Comparison of ENCODE assay signal across 22 cellular contexts in the genomic region with DNA sequence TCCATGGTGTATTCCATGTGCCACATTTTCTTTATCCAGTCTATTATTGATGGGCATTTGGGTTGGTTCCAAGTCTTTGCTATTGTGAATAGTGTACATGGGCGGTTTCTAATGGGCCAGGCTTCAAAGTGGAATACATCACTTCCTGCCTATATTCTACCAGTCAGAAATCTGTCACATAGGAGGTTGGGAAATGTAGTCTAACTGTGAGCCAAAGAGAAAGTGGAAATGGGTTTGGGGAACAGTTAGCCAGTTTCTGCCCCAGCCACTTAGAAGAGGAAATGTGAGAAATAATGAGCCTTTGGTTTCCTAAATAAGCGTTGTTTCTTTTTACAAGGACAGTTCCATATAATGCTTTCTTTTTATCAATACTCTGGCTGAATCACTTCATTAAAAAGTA.
DNase-seq lines count a peak whose midpoint lies in the region; ATAC-seq, FAIRE-seq and TF ChIP-seq lines count a peak whose summit lies in the region.
"Had no signal": no experiment of that assay in that cellular context is flagged by ENCODE, and none has a peak within 500 bp of the region (broad histone marks: within the 10 kb centered on the region; RNA-seq: fewer than 3 reads in every experiment).

No MANE protein-coding gene starts in this region.

- H3K27ac ChIP-seq in spleen, result no peak overlapping the region
- H3K27ac ChIP-seq: BLaER1 treated with 17β-estradiol and CSF1 and Interleukin-3, amounts not matched to agents 10 nM and 100 nM; gastroesophageal sphincter; prostate gland; stomach; upper lobe of left lung; VCaP had no signal

- no peak for TF ChIP-seq CTCF in GM06990 (IDR thresholded peaks at IDR 0.05; ENCODE audit: insufficient read depth, low read length, poor library complexity, severe bottlenecking)
- no peak for TF ChIP-seq CTCF in spleen (IDR thresholded peaks at IDR 0.05 in 8 of 11, conservative IDR thresholded peaks at IDR 0.05 in 3 of 11)

- H3K9me3 ChIP-seq in spleen, result peaks cover 0 to 6% (median 0%) of the 10 kb centered on the region in 8 donors
- H3K9me3 ChIP-seq: gastroesophageal sphincter, HAP-1, prostate gland, upper lobe of left lung had no signal

- 24 to 58% (median 43%) methylated on average over 2 of the region's 2 CpGs for WGBS in spleen, 5 donors

- peak; percentile 28 for DNase-seq in GM06990 (ENCODE audit: extremely low read depth, insufficient read length)
- DNase-seq in GM19240 (ENCODE audit: insufficient read length, low spot score), result peak; percentile 11
- no peak for DNase-seq in AG20443 (ENCODE audit: low spot score)
- no peak for DNase-seq in Right ventricle myocardium inferior (ENCODE audit: missing footprints)
- no peak for DNase-seq in spleen
- DNase-seq: activated CD4-positive, alpha-beta T cell treated with anti-CD3 and anti-CD28 coated beads, Interleukin-2, amount 50 U/mL, for 1 hour; effector CD8-positive, alpha-beta T cell; KG1; NCI-H524; Right ventricle myocardium superior; stimulated activated CD4-positive, alpha-beta T cell treated with anti-CD3 and anti-CD28 coated beads, Interleukin-2, amount 100 ng/mL, for 48 hours; stomach; upper lobe of left lung had no signal

- H3K27me3 ChIP-seq in GM06990 (replicated peaks; ENCODE audit: control insufficient read depth, insufficient read depth, low read length) (no peaks in the 10 kb centered on the region), spleen (replicated peaks in 1 of 7) (no peaks in the 10 kb centered on the region)
- H3K27me3 ChIP-seq: gastroesophageal sphincter, upper lobe of left lung had no signal

- H3K36me3 ChIP-seq in GM06990 (ENCODE audit: control insufficient read depth, insufficient read depth, low read length) (no peaks in the 10 kb centered on the region), spleen (no peaks in the 10 kb centered on the region)
- H3K36me3 ChIP-seq: BLaER1 treated with 17β-estradiol and CSF1 and Interleukin-3, amounts not matched to agents 10 nM and 100 nM; gastroesophageal sphincter; HAP-1; prostate gland; stomach; upper lobe of left lung had no signal

- TF ChIP-seq POLR2A in spleen (IDR thresholded peaks at IDR 0.05), result no peak

- ATAC-seq in HG03354 (IDR thresholded peaks at IDR 0.05; ENCODE audit: poor library complexity, severe bottlenecking, unreplicated experiment) (peak; percentile 59), Right ventricle myocardium inferior (no peak), HG03342 (IDR thresholded peaks at IDR 0.05; ENCODE audit: unreplicated experiment) (no peak)
- ATAC-seq: esophagus mucosa, gastroesophageal sphincter had no signal

- peak; percentile 21 for FAIRE-seq in colon (lab: Jason Lieb, UNC)

- no peaks in the 10 kb centered on the region for H3K4me1 ChIP-seq in spleen
- H3K4me1 ChIP-seq: gastroesophageal sphincter, HAP-1, prostate gland, stomach, upper lobe of left lung had no signal

- no peak overlapping the region for H3K4me3 ChIP-seq in GM06990 (replicated peaks; ENCODE audit: low read depth, low read length)
- no peak overlapping the region for H3K4me3 ChIP-seq in spleen
- H3K4me3 ChIP-seq: BLaER1 treated with 17β-estradiol and CSF1 and Interleukin-3, amounts not matched to agents 10 nM and 100 nM; gastroesophageal sphincter; HAP-1; prostate gland; stomach; upper lobe of left lung had no signal

- intact Hi-C loops in Right ventricle myocardium inferior (cut with DNase I) (no loop called here), spleen (cut with DNase I; ENCODE audit: low total_unique reads) (no loop called here)

Comparison
In these comparisons a context has a peak if more than half of its experiments do, and no peak if none do; other contexts are left out.
1. DNase-seq: peak in GM06990 (single experiment) and GM19240 (single experiment); none in AG20443 (single experiment), Right ventricle myocardium inferior (single experiment) and spleen (single experiment).